Comparison of ENCODE assay signal across 22 cellular contexts in the genomic region with DNA sequence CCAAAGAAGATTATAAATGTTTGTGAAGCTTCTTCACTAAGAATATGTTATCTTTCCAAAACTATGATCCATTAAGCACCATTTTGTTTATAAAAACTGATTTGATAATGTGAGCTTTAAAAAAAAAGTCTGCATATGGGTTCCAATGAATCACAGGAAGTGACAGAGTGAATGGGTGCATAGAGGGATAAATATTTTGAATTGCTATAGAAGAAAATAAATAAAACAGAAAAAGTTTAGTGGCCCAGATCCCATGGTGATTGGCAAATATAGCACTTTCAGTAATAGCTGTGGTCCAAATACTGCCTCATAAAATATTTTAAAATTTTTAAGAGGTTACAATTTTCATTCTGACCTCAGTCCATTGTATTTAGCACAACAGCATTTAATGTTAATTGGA. TPM values are rescaled to one million over a fixed set of nuclear protein-coding genes. Genes with fewer than 3 reads are reported as not detected.
DNase-seq lines count a peak whose midpoint lies in the region; ATAC-seq, FAIRE-seq and TF ChIP-seq lines count a peak whose summit lies in the region.
"Had no signal": no experiment of that assay in that cellular context is flagged by ENCODE, and none has a peak within 500 bp of the region (broad histone marks: within the 10 kb centered on the region; RNA-seq: fewer than 3 reads in every experiment).

No MANE protein-coding gene starts in this region.

- H3K4me1 Mint-ChIP-seq in HFFc6 (ENCODE audit: low read depth): peaks cover 22% of the 10 kb centered on the region
- H3K4me1 Mint-ChIP-seq: CD8-positive, alpha-beta memory T cell; T-cell had no signal

- no peaks in the 10 kb centered on the region for H3K9me3 Mint-ChIP-seq in HFFc6
- H3K9me3 Mint-ChIP-seq: CD8-positive, alpha-beta memory T cell; T-cell had no signal

- H3K27ac Mint-ChIP-seq in HFFc6: no peak overlapping the region
- H3K27ac Mint-ChIP-seq: CD8-positive, alpha-beta memory T cell; T-cell had no signal

- H3K4me3 ChIP-seq in bronchial epithelial cell (ENCODE audit: low read depth, low read length): no peak overlapping the region
- H3K4me3 ChIP-seq in fibroblast of pulmonary artery (replicated peaks; ENCODE audit: low read depth, low read length): no peak overlapping the region
- no peak overlapping the region for H3K4me3 ChIP-seq in left ventricle myocardium inferior
- H3K4me3 ChIP-seq: BLaER1 treated with 17β-estradiol and CSF1 and Interleukin-3, amounts not matched to agents 10 nM and 100 nM had no signal

- no peaks in the 10 kb centered on the region for H3K9me3 ChIP-seq in left ventricle myocardium inferior (replicated peaks)
- H3K9me3 ChIP-seq: BLaER1 treated with 17β-estradiol and CSF1 and Interleukin-3, amounts not matched to agents 10 nM and 100 nM had no signal

- TF ChIP-seq CTCF in HFFc6 (IDR thresholded peaks at IDR 0.05): no peak
- no peak for TF ChIP-seq CTCF in bronchial epithelial cell (IDR thresholded peaks at IDR 0.05; ENCODE audit: insufficient read depth, low read length, severe bottlenecking)
- no peak for TF ChIP-seq CTCF in fibroblast of pulmonary artery (IDR thresholded peaks at IDR 0.05; ENCODE audit: low read length, missing control alignments)
- TF ChIP-seq CTCF in left ventricle myocardium inferior (IDR thresholded peaks at IDR 0.05; ENCODE audit: borderline replicate concordance): no peak
- no peak for TF ChIP-seq CTCF in D721Med (IDR thresholded peaks at IDR 0.05; ENCODE audit: insufficient read depth, missing control alignments)

- FAIRE-seq in bronchial epithelial cell (lab: Jason Lieb, UNC): no peak
- FAIRE-seq in D721Med (lab: Jason Lieb, UNC): no peak
- FAIRE-seq: G401.6, GM12891, H54 had no signal

- intact Hi-C loops in left ventricle myocardium inferior (cut with micrococcal nuclease): no loop called here

- no peaks in the 10 kb centered on the region for H3K27me3 Mint-ChIP-seq in HFFc6 (ENCODE audit: insufficient read depth)

- no peak overlapping the region for H3K4me3 Mint-ChIP-seq in HFFc6
- H3K4me3 Mint-ChIP-seq: CD8-positive, alpha-beta memory T cell; T-cell had no signal

- ATAC-seq in GM18907 (IDR thresholded peaks at IDR 0.05; ENCODE audit: unreplicated experiment): no peak
- ATAC-seq: SK-N-SH treated with all-trans-retinoic acid at 6 μM for 48 hours, T-cell had no signal

- no peak overlapping the region for H3K27ac ChIP-seq in left ventricle myocardium inferior (replicated peaks)
- H3K27ac ChIP-seq: BLaER1 treated with 17β-estradiol and CSF1 and Interleukin-3, amounts not matched to agents 10 nM and 100 nM had no signal

- no peaks in the 10 kb centered on the region for H3K4me1 ChIP-seq in left ventricle myocardium inferior
- H3K4me1 ChIP-seq: BLaER1 treated with 17β-estradiol and CSF1 and Interleukin-3, amounts not matched to agents 10 nM and 100 nM had no signal

- H3K36me3 ChIP-seq in bronchial epithelial cell (ENCODE audit: control insufficient read depth, insufficient read depth, low read length): no peaks in the 10 kb centered on the region
- H3K36me3 ChIP-seq in left ventricle myocardium inferior: no peaks in the 10 kb centered on the region
- H3K36me3 ChIP-seq: BLaER1 treated with 17β-estradiol and CSF1 and Interleukin-3, amounts not matched to agents 10 nM and 100 nM had no signal

- H3K27me3 ChIP-seq in bronchial epithelial cell (ENCODE audit: control insufficient read depth, insufficient read depth, low read length) (no peaks in the 10 kb centered on the region), left ventricle myocardium inferior (ENCODE audit: low read depth) (peaks cover 6% of the 10 kb centered on the region)
- H3K27me3 ChIP-seq: BLaER1 treated with 17β-estradiol and CSF1 and Interleukin-3, amounts not matched to agents 10 nM and 100 nM had no signal

- DNase-seq in EH (ENCODE audit: low read depth) (peak; percentile 76), HFFc6 (peak; percentile 18), bronchial epithelial cell (ENCODE audit: low read depth) (peak; percentile 10), fibroblast of pulmonary artery (ENCODE audit: low read depth) (peak; percentile 24), left ventricle myocardium inferior (no peak), NCI-H187 (lab: John Stamatoyannopoulos, UW) (no peak), D721Med (ENCODE audit: insufficient read length, low spot score) (no peak)
- DNase-seq: CD8-positive, alpha-beta memory T cell; NCI-H1105 treated with DMSO at 0.1 percent for 48 hours; NCI-H1694 treated with DMSO at 0.1 percent for 48 hours; NCI-H226; NCI-H524; NCI-H82; SHP77; T-cell had no signal

- no peaks in the 10 kb centered on the region for H3K36me3 Mint-ChIP-seq in HFFc6 (ENCODE audit: low read depth)
- H3K36me3 Mint-ChIP-seq: CD8-positive, alpha-beta memory T cell; T-cell had no signal

RNA-seq across cellular contexts. Expression of a gene that starts 19.2 kb away (rescaled TPM):
- under 1 TPM; 0.21 to 0.88 (median 0.36) TPM for total RNA-seq in HFFc6 (2021; fragmentation: NEBNext Ultra II Directional; extraction: Animal tissue kit (Norgen Biotek cat#: 25700))
- total RNA-seq in bronchial epithelial cell (not detected in 2 replicates), left ventricle myocardium inferior (1.4 TPM)
- total RNA-seq: CD8-positive, alpha-beta memory T cell; RPMI7951 had no signal

RNA-seq across cellular contexts. Expression of a gene that starts 56.6 kb away (rescaled TPM):
- total RNA-seq in HFFc6 (2021; fragmentation: NEBNext Ultra II Directional; extraction: Animal tissue kit (Norgen Biotek cat#: 25700)): not detected
- total RNA-seq in bronchial epithelial cell (not detected in 2 replicates), left ventricle myocardium inferior (not detected)
- total RNA-seq: CD8-positive, alpha-beta memory T cell; RPMI7951 had no signal

Comparison
In these comparisons a context has a peak if more than half of its experiments do, and no peak if none do; other contexts are left out.
1. DNase-seq: peak in EH (single experiment), HFFc6 (single experiment), bronchial epithelial cell (single experiment) and fibroblast of pulmonary artery (single experiment); none in left ventricle myocardium inferior (single experiment), NCI-H187 (0 of 2) and D721Med (single experiment).